23 cellular contexts compared by ENCODE assay signal in the genomic region with DNA sequence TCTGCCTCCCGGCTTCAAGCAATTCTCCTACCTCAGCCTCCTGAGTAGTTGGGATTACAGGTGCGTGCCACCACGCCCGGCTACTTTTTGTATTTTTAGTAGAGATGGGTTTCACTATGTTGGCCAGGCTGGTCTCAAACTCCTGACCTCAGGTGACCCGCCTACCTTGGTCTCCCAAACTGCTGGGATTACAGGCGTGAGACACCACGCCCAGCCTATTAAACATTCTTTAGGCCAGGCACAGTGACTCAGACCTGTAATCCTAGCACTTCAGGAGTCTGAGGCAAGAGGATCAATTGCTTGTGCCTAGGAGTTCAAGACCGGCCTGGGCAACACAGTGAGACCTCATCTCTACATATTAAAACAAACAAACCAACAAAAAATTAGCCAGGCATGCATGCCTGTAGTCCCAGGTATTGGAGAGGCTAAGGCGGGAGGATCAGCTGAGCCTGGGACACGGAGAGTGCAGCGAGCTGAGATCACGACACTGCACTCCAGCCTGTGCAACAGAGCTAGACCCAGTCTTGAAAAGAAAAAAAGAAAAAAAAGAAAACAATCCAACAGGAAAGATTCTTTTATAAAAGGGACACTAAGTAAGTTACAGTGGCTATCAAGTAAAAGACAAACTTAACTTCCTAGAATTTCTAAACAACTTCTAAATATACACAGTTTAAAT.
DNase-seq lines count a peak whose midpoint lies in the region; ATAC-seq and TF ChIP-seq lines count a peak whose summit lies in the region.
"Had no signal": no experiment of that assay in that cellular context is flagged by ENCODE, and none has a peak within 500 bp of the region (broad histone marks: within the 10 kb centered on the region; RNA-seq: fewer than 3 reads in every experiment).

No MANE protein-coding gene starts in this region.

- no peaks in the 10 kb centered on the region for H3K9me3 Mint-ChIP-seq in nephron progenitor cell
- H3K9me3 Mint-ChIP-seq: natural killer cell treated with Interleukin-12 subunit alpha and Interleukin-12 subunit beta and Interleukin-15 and Interleukin-18, amount 100 ng/mL, for 72 hours had no signal

- peaks cover 3% of the 10 kb centered on the region for H3K27me3 Mint-ChIP-seq in nephron progenitor cell (ENCODE audit: low read depth, poor library complexity)
- H3K27me3 Mint-ChIP-seq: natural killer cell treated with Interleukin-12 subunit alpha and Interleukin-12 subunit beta and Interleukin-15 and Interleukin-18, amount 100 ng/mL, for 72 hours had no signal

- H3K4me3 ChIP-seq in colonic mucosa (no peak overlapping the region), transverse colon (no peak overlapping the region)
- H3K4me3 ChIP-seq: ovary, upper lobe of left lung had no signal

- no peak overlapping the region for H3K4me3 Mint-ChIP-seq in nephron progenitor cell
- H3K4me3 Mint-ChIP-seq: natural killer cell treated with Interleukin-12 subunit alpha and Interleukin-12 subunit beta and Interleukin-15 and Interleukin-18, amount 100 ng/mL, for 72 hours had no signal

- TF ChIP-seq EP300 in transverse colon (IDR thresholded peaks at IDR 0.05; ENCODE audit: low read depth), result no peak

- in situ Hi-C loops in transverse colon (cut with MboI; ENCODE audit: low pct_ligation_motif_present in 1 of 4, low pct_unique_long_range_greater_than_20kb in 1 of 4, low sequenced_read_pairs in 3 of 4), result no loop called here

- peaks cover 64% of the 10 kb centered on the region for H3K36me3 Mint-ChIP-seq in nephron progenitor cell (ENCODE audit: low read depth)

- H3K4me1 ChIP-seq in colonic mucosa, result no peaks in the 10 kb centered on the region
- H3K4me1 ChIP-seq in transverse colon, result no peaks in the 10 kb centered on the region
- H3K4me1 ChIP-seq: upper lobe of left lung had no signal

- H3K9ac ChIP-seq in colonic mucosa (ENCODE audit: low read depth in 2 of 2, low read length in 2 of 2), result no peak overlapping the region

- no peak for TF ChIP-seq CTCF in colonic mucosa (IDR thresholded peaks at IDR 0.05)
- TF ChIP-seq CTCF in nephron progenitor cell (IDR thresholded peaks at IDR 0.05), result no peak
- no peak for TF ChIP-seq CTCF in transverse colon (IDR thresholded peaks at IDR 0.05)

- H3K36me3 ChIP-seq in colonic mucosa (peaks cover 17% of the 10 kb centered on the region), transverse colon (peaks cover 0 to 68% (median 33%) of the 10 kb centered on the region in 4 donors)
- H3K36me3 ChIP-seq: ovary had no signal

- no peak for ATAC-seq in GM19395 (IDR thresholded peaks at IDR 0.05; ENCODE audit: unreplicated experiment)
- ATAC-seq: left ventricle myocardium superior; natural killer cell treated with Interleukin-12 subunit alpha and Interleukin-12 subunit beta and Interleukin-15 and Interleukin-18, amount 100 ng/mL, for 72 hours had no signal

- intact Hi-C loops in colonic mucosa (cut with DNase I) (no loop called here), transverse colon (cut with DNase I; ENCODE audit: low total_unique reads) (no loop called here)

- no peaks in the 10 kb centered on the region for H3K27me3 ChIP-seq in colonic mucosa
- H3K27me3 ChIP-seq in transverse colon, result no peaks in the 10 kb centered on the region
- H3K27me3 ChIP-seq: ovary, upper lobe of left lung had no signal

- no peaks in the 10 kb centered on the region for H3K4me1 Mint-ChIP-seq in nephron progenitor cell

- H3K9me3 ChIP-seq in colonic mucosa, result no peaks in the 10 kb centered on the region
- no peaks in the 10 kb centered on the region for H3K9me3 ChIP-seq in transverse colon
- H3K9me3 ChIP-seq: ovary, upper lobe of left lung had no signal

- H3K27ac ChIP-seq in colonic mucosa (no peak overlapping the region), transverse colon (no peak overlapping the region)
- H3K27ac ChIP-seq: ovary, upper lobe of left lung had no signal

- no peak for TF ChIP-seq POLR2A in transverse colon (IDR thresholded peaks at IDR 0.05)

- DNase-seq in ELF-1 (ENCODE audit: low read depth, low spot score) (peak; percentile 13), HT1080 (ENCODE audit: low read depth) (peak; percentile 15), colonic mucosa (peak; percentile 27), nephron progenitor cell (no peak), OCI-M2 (lab: John Stamatoyannopoulos, UW; ENCODE audit: unreplicated experiment) (no peak), transverse colon (no peak)
- DNase-seq: activated CD4-positive, alpha-beta T cell treated with anti-CD3 and anti-CD28 coated beads, Interleukin-2, amount 50 U/mL, for 48 hours; activated CD4-positive, CD25-positive, alpha-beta regulatory T cell; activated effector memory CD4-positive, alpha-beta T cell treated with Interleukin-2 at 50 U/mL for 16 hours; C1 segment of cervical spinal cord; Calu3; DND-41; left ventricle myocardium superior; NCI-H1092; NCI-H1930; NCI-H526; NK-92 treated with Interleukin-12 subunit alpha and Interleukin-12 subunit beta, amount 100 ng/mL, for 24 hours; ovary; SIG-M5; stimulated activated CD4-positive, alpha-beta T cell treated with anti-CD3 and anti-CD28 coated beads, Interleukin-2, amount 100 ng/mL, for 24 hours; upper lobe of left lung had no signal

- H3K27ac Mint-ChIP-seq in nephron progenitor cell, result peak overlapping the region; percentile 26
- H3K27ac Mint-ChIP-seq: natural killer cell treated with Interleukin-12 subunit alpha and Interleukin-12 subunit beta and Interleukin-15 and Interleukin-18, amount 100 ng/mL, for 72 hours had no signal

- WGBS in transverse colon (ENCODE audit: low coverage in 1 of 2), 2 donors, result 72 to 89% methylated on average over 7 to 12 of the region's 12 CpGs

Comparison
In these comparisons a context has a peak if more than half of its experiments do, and no peak if none do; other contexts are left out.
1. DNase-seq: peak in ELF-1 (single experiment), HT1080 (single experiment) and colonic mucosa (single experiment); none in nephron progenitor cell (single experiment), OCI-M2 (single experiment) and transverse colon (single experiment).